Comparison of ENCODE assay signal across 1 cellular context in the genomic region with DNA sequence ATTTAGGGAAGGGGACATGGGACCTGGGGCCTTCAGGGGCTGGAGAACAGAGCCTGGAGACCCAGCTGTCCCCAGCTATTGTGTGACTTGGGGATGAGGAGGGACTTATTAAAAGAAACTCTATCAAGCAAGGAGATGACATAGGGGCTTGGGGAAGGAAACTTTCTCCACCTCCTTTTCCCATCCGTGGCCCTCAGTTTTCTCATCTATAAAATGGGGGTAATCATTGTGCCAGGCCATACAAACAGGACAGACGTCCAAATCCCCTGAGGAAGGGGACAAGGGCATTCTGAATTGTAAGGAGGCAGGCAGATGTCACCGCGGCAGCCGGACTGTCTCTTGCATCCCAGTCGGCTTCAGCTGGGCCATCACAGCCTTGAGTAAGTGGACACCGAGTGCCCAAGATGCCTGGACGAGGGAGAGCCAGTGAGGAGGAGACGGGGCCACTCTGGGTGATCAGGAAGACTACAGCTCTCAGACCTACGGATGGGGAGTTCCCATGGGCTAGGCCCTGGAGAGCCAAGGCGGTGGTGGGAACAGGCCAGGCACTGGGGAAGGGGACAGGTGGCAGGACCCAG.
TF ChIP-seq lines count a peak whose summit lies in the region.

No MANE protein-coding gene starts in this region.

TF ChIP-seq in HEK293T, 16 proteins besides CTCF, POLR2A, EP300 and RAD21:
- TF ChIP-seq CTBP1 (IDR thresholded peaks at IDR 0.05; ENCODE audit: borderline replicate concordance): no peak
- no peak for TF ChIP-seq TARDBP (IDR thresholded peaks at IDR 0.05)
- TF ChIP-seq ARNT (IDR thresholded peaks at IDR 0.05): no peak
- TF ChIP-seq, protein P1, sequence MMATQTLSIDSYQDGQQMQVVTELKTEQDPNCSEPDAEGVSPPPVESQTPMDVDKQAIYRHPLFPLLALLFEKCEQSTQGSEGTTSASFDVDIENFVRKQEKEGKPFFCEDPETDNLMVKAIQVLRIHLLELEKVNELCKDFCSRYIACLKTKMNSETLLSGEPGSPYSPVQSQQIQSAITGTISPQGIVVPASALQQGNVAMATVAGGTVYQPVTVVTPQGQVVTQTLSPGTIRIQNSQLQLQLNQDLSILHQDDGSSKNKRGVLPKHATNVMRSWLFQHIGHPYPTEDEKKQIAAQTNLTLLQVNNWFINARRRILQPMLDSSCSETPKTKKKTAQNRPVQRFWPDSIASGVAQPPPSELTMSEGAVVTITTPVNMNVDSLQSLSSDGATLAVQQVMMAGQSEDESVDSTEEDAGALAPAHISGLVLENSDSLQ (IDR thresholded peaks at IDR 0.05): no peak
- TF ChIP-seq FOXK2 (IDR thresholded peaks at IDR 0.05): no peak
- TF ChIP-seq NFRKB (IDR thresholded peaks at IDR 0.05): no peak
- TF ChIP-seq ELF4 (IDR thresholded peaks at IDR 0.05): no peak
- no peak for TF ChIP-seq FOXA1 (IDR thresholded peaks at IDR 0.05)
- no peak for TF ChIP-seq SUZ12 (IDR thresholded peaks at IDR 0.05)
- no peak for TF ChIP-seq BHLHE40 (IDR thresholded peaks at IDR 0.05; ENCODE audit: borderline replicate concordance)
- TF ChIP-seq SP1 (IDR thresholded peaks at IDR 0.05): no peak
